16 cellular contexts compared by ENCODE assay signal in genomic region chr5:147046226-147046625, GRCh38.
DNase-seq lines count a peak whose midpoint lies in the region; ATAC-seq and TF ChIP-seq lines count a peak whose summit lies in the region.
"Had no signal": no experiment of that assay in that cellular context is flagged by ENCODE, and none has a peak within 500 bp of the region (broad histone marks: within the 10 kb centered on the region; RNA-seq: fewer than 3 reads in every experiment).

No MANE protein-coding gene starts in this region.

- H3K79me1 ChIP-seq in mesendoderm (ENCODE audit: low read length): no peaks in the 10 kb centered on the region

- no peak for ATAC-seq in GM23338
- ATAC-seq in natural killer cell treated with Interleukin-12 subunit alpha and Interleukin-12 subunit beta and Interleukin-15 and Interleukin-18, amount 100 ng/mL, for 72 hours: no peak
- ATAC-seq: CD8-positive, alpha-beta T cell; HepG2 had no signal

- H4K20me1 ChIP-seq in GM23338 (replicated peaks; ENCODE audit: insufficient read depth): no peaks in the 10 kb centered on the region

- H3K56ac ChIP-seq in mesendoderm (ENCODE audit: low read length): no peak overlapping the region

- H3K4me3 ChIP-seq in GM23338 (no peak overlapping the region), endodermal cell (ENCODE audit: low read length) (peak overlapping the region; percentile 87), mesendoderm (ENCODE audit: low read length) (no peak overlapping the region)
- H3K4me3 ChIP-seq: HAP-1 had no signal

- peak overlapping the region; percentile 15 for H2AFZ ChIP-seq in GM23338

- H3K27ac Mint-ChIP-seq in GM23338 (no peak overlapping the region), endodermal cell (peak overlapping the region; percentile 16)
- no peak overlapping the region for H3K27ac Mint-ChIP-seq in natural killer cell treated with Interleukin-12 subunit alpha and Interleukin-12 subunit beta and Interleukin-15 and Interleukin-18, amount 100 ng/mL, for 72 hours
- H3K27ac Mint-ChIP-seq: CD14-positive monocyte; CD8-positive, alpha-beta T cell had no signal

- DNase-seq in GM23338 (ENCODE audit: low spot score) (no peak), amniotic epithelial cell (ENCODE audit: low read depth) (peak; percentile 40), endodermal cell (no peak), mesendoderm (peak; percentile 41), retina (no peak), middle frontal gyrus (ENCODE audit: extremely low spot score, low spot score) (no peak), SKM-1 treated with dmso at 0.1 percent for 144 hours (lab: John Stamatoyannopoulos, UW; ENCODE audit: unreplicated experiment) (no peak)
- DNase-seq in natural killer cell treated with Interleukin-12 subunit alpha and Interleukin-12 subunit beta and Interleukin-15 and Interleukin-18, amount 100 ng/mL, for 72 hours (ENCODE audit: low spot score): no peak
- DNase-seq: CD8-positive, alpha-beta T cell; COR-L47; DMS153; DMS79 treated with DMSO at 0.1 percent for 48 hours; EL had no signal

- no peak overlapping the region for H3K4me2 ChIP-seq in GM23338
- no peak overlapping the region for H3K4me2 ChIP-seq in mesendoderm (ENCODE audit: low read length)

- H3K79me2 ChIP-seq in GM23338 (replicated peaks; ENCODE audit: insufficient read depth) (no peaks in the 10 kb centered on the region), mesendoderm (ENCODE audit: control insufficient read depth, insufficient read depth, low read length) (no peaks in the 10 kb centered on the region)

- no peak overlapping the region for H2AK5ac ChIP-seq in mesendoderm (ENCODE audit: low read length)

- H3K9me3 Mint-ChIP-seq in GM23338 (no peaks in the 10 kb centered on the region), endodermal cell (no peaks in the 10 kb centered on the region)
- no peaks in the 10 kb centered on the region for H3K9me3 Mint-ChIP-seq in natural killer cell treated with Interleukin-12 subunit alpha and Interleukin-12 subunit beta and Interleukin-15 and Interleukin-18, amount 100 ng/mL, for 72 hours
- H3K9me3 Mint-ChIP-seq: CD14-positive monocyte; CD8-positive, alpha-beta T cell had no signal

- H3K9ac ChIP-seq in endodermal cell (ENCODE audit: extremely low read depth, low read length, poor library complexity, severe bottlenecking) (peak overlapping the region; percentile 98), mesendoderm (ENCODE audit: low read length) (no peak overlapping the region)

- no peak overlapping the region for H3K4ac ChIP-seq in mesendoderm (ENCODE audit: low read depth, low read length)

- no peaks in the 10 kb centered on the region for H3F3A ChIP-seq in GM23338 (replicated peaks; ENCODE audit: low read depth)

- no peak for TF ChIP-seq CTCF in GM23338 (conservative IDR thresholded peaks at IDR 0.05; ENCODE audit: low read depth in 2 of 2)
- TF ChIP-seq CTCF in endodermal cell (conservative IDR thresholded peaks at IDR 0.05): no peak

- H3K23ac ChIP-seq in mesendoderm (ENCODE audit: low read length): no peak overlapping the region

- no peak overlapping the region for H4K5ac ChIP-seq in mesendoderm (ENCODE audit: low read length)

- no peak overlapping the region for H3K18ac ChIP-seq in mesendoderm (ENCODE audit: low read length)

- peaks cover 4% of the 10 kb centered on the region for H3K27me3 Mint-ChIP-seq in GM23338 (ENCODE audit: insufficient read depth, low read depth, poor library complexity)
- H3K27me3 Mint-ChIP-seq in endodermal cell (ENCODE audit: insufficient read depth): no peaks in the 10 kb centered on the region
- peaks cover 22 to 49% of the 10 kb centered on the region in 2 donors for H3K27me3 Mint-ChIP-seq in natural killer cell treated with Interleukin-12 subunit alpha and Interleukin-12 subunit beta and Interleukin-15 and Interleukin-18, amount 100 ng/mL, for 72 hours

- H3K4me3 Mint-ChIP-seq in GM23338 (no peak overlapping the region), endodermal cell (peak overlapping the region; percentile 56)
- no peak overlapping the region for H3K4me3 Mint-ChIP-seq in natural killer cell treated with Interleukin-12 subunit alpha and Interleukin-12 subunit beta and Interleukin-15 and Interleukin-18, amount 100 ng/mL, for 72 hours
- H3K4me3 Mint-ChIP-seq: CD14-positive monocyte; CD8-positive, alpha-beta T cell had no signal

- no peak overlapping the region for H2BK15ac ChIP-seq in mesendoderm (replicated peaks; ENCODE audit: low read depth)

- H2BK120ac ChIP-seq in mesendoderm (ENCODE audit: low read depth, low read length): no peak overlapping the region

- H3K9me2 ChIP-seq in GM23338 (ENCODE audit: insufficient read depth): no peaks in the 10 kb centered on the region

- WGBS in endodermal cell (ENCODE audit: insufficient coverage in 1 of 2, insufficient read length in 1 of 2), 2 experiments: 74 to 78% methylated on average over 2 of the region's 2 CpGs
- WGBS in mesendoderm (ENCODE audit: extremely low coverage, insufficient coverage, low lambda C conversion rate): no CpG with 5 or more reads among the region's 2 CpGs

- H3K27me3 ChIP-seq in GM23338 (ENCODE audit: insufficient read depth) (no peaks in the 10 kb centered on the region), endodermal cell (ENCODE audit: control insufficient read depth, insufficient read depth, low read length, poor library complexity, severe bottlenecking) (no peaks in the 10 kb centered on the region), mesendoderm (ENCODE audit: insufficient read depth, low read length, poor library complexity) (no peaks in the 10 kb centered on the region)

- H3K36me3 Mint-ChIP-seq in GM23338 (ENCODE audit: low read depth) (no peaks in the 10 kb centered on the region), endodermal cell (ENCODE audit: low read depth) (peaks cover 12% of the 10 kb centered on the region)
- H3K36me3 Mint-ChIP-seq in natural killer cell treated with Interleukin-12 subunit alpha and Interleukin-12 subunit beta and Interleukin-15 and Interleukin-18, amount 100 ng/mL, for 72 hours: no peaks in the 10 kb centered on the region
- H3K36me3 Mint-ChIP-seq: CD14-positive monocyte; CD8-positive, alpha-beta T cell had no signal

- no peaks in the 10 kb centered on the region for H3K4me1 ChIP-seq in GM23338 (ENCODE audit: insufficient read depth)
- peaks cover 17% of the 10 kb centered on the region for H3K4me1 ChIP-seq in endodermal cell (ENCODE audit: control insufficient read depth, insufficient read depth, low read length)
- H3K4me1 ChIP-seq in mesendoderm (ENCODE audit: control insufficient read depth, low read depth, low read length): peaks cover 4% of the 10 kb centered on the region
- H3K4me1 ChIP-seq: HAP-1 had no signal

- no peaks in the 10 kb centered on the region for H3K36me3 ChIP-seq in GM23338 (ENCODE audit: insufficient read depth)
- peaks cover 14% of the 10 kb centered on the region for H3K36me3 ChIP-seq in endodermal cell (ENCODE audit: control insufficient read depth, insufficient read depth, low read length)
- no peaks in the 10 kb centered on the region for H3K36me3 ChIP-seq in mesendoderm (ENCODE audit: control insufficient read depth, insufficient read depth, low read length)
- H3K36me3 ChIP-seq: HAP-1 had no signal

- H3K4me1 Mint-ChIP-seq in GM23338 (peaks cover 7% of the 10 kb centered on the region; the same call in 2 of the 3 replicates), endodermal cell (peaks cover 58% of the 10 kb centered on the region)
- no peaks in the 10 kb centered on the region for H3K4me1 Mint-ChIP-seq in natural killer cell treated with Interleukin-12 subunit alpha and Interleukin-12 subunit beta and Interleukin-15 and Interleukin-18, amount 100 ng/mL, for 72 hours (ENCODE audit: low read depth in 2 of 2)
- H3K4me1 Mint-ChIP-seq: CD14-positive monocyte had no signal

- H3K27ac ChIP-seq in GM23338 (ENCODE audit: low read depth) (no peak overlapping the region), endodermal cell (ENCODE audit: low read depth, low read length) (no peak overlapping the region), mesendoderm (ENCODE audit: low read depth, low read length) (no peak overlapping the region)

- no peak overlapping the region for H2BK5ac ChIP-seq in mesendoderm (ENCODE audit: low read length)

- H4K8ac ChIP-seq in mesendoderm (ENCODE audit: low read depth, low read length): no peak overlapping the region

- no peaks in the 10 kb centered on the region for H3K9me3 ChIP-seq in endodermal cell (ENCODE audit: control insufficient read depth, low read length)
- H3K9me3 ChIP-seq: HAP-1 had no signal

TF ChIP-seq in GM23338, 12 proteins besides CTCF, POLR2A, EP300 and RAD21:
- TF ChIP-seq STAT1 (IDR thresholded peaks at IDR 0.05; ENCODE audit: unreplicated experiment): no peak
- TF ChIP-seq ETS1 (IDR thresholded peaks at IDR 0.05): no peak
- no peak for TF ChIP-seq ZNF331 (CRISPR knock-in tag; IDR thresholded peaks at IDR 0.05; ENCODE audit: low read depth)
- TF ChIP-seq JUNB (IDR thresholded peaks at IDR 0.05; ENCODE audit: unreplicated experiment): no peak
- TF ChIP-seq EZH2phosphoT487 (IDR thresholded peaks at IDR 0.05; ENCODE audit: unreplicated experiment): no peak
- no peak for TF ChIP-seq ZNF114 (CRISPR knock-in tag; IDR thresholded peaks at IDR 0.05)

Comparison
In these comparisons a context has a peak if more than half of its experiments do, and no peak if none do; other contexts are left out.
1. DNase-seq: peak in amniotic epithelial cell (single experiment) and mesendoderm (single experiment); none in GM23338 (single experiment), endodermal cell (single experiment), natural killer cell treated with Interleukin-12 subunit alpha and Interleukin-12 subunit beta and Interleukin-15 and Interleukin-18, amount 100 ng/mL, for 72 hours (single experiment), retina (single experiment), middle frontal gyrus (single experiment) and SKM-1 treated with dmso at 0.1 percent for 144 hours (single experiment).